ENCODE assay signal across 15 cellular contexts in genomic region chr5:10634056-10634455, GRCh38.
DNase-seq lines count a peak whose midpoint lies in the region; ATAC-seq and TF ChIP-seq lines count a peak whose summit lies in the region.
"Had no signal": no experiment of that assay in that cellular context is flagged by ENCODE, and none has a peak within 500 bp of the region (broad histone marks: within the 10 kb centered on the region; RNA-seq: fewer than 3 reads in every experiment).

No MANE protein-coding gene starts in this region.

- no peaks in the 10 kb centered on the region for H3K9me3 ChIP-seq in CD4-positive, alpha-beta memory T cell (ENCODE audit: control insufficient read depth in 1 of 2, low read length in 2 of 2)
- no peaks in the 10 kb centered on the region for H3K9me3 ChIP-seq in mucosa of descending colon
- H3K9me3 ChIP-seq: esophagus squamous epithelium, heart right ventricle, psoas muscle had no signal

- intact Hi-C loops in CD4-positive, alpha-beta memory T cell (cut with micrococcal nuclease) = loop anchor here (2.0 to 10.0 kb wide), 2 partner anchors 69 to 131 kb away; partner anchors contain the start of genes ANKRD33B and DAP
- intact Hi-C loops in activated CD8-positive, alpha-beta T cell treated with anti-CD3 and anti-CD28 coated beads for 36 hours (cut with micrococcal nuclease) = loop anchor here (10.0 kb wide), 1 partner anchor 131 kb away; the partner anchor contains the start of gene DAP
- intact Hi-C loops in mucosa of descending colon (cut with DNase I, micrococcal nuclease) = no loop called here

- H3K27me3 Mint-ChIP-seq in CD4-positive, alpha-beta memory T cell = peaks cover 0 to 4% of the 10 kb centered on the region in 2 donors
- peaks cover 6% of the 10 kb centered on the region for H3K27me3 Mint-ChIP-seq in activated CD8-positive, alpha-beta T cell treated with anti-CD3 and anti-CD28 coated beads for 36 hours

- H3K27ac ChIP-seq in CD4-positive, alpha-beta memory T cell (ENCODE audit: low read depth, low read length) = no peak overlapping the region
- H3K27ac ChIP-seq in HL-60 (replicated peaks) = peak overlapping the region; percentile 79
- H3K27ac ChIP-seq: C4-2B, esophagus squamous epithelium, psoas muscle had no signal

- TF ChIP-seq CTCF in HL-60 (IDR thresholded peaks at IDR 0.05; ENCODE audit: insufficient read depth, low read length) (no peak), mucosa of descending colon (IDR thresholded peaks at IDR 0.05) (no peak), omental fat pad (IDR thresholded peaks at IDR 0.05) (no peak)
- no peak for TF ChIP-seq CTCF in activated CD8-positive, alpha-beta T cell treated with anti-CD3 and anti-CD28 coated beads for 36 hours (IDR thresholded peaks at IDR 0.05)

- CTCF ChIA-PET in CD4-positive, alpha-beta memory T cell (lab: Charles Lee; ENCODE audit: partially characterized antibody) = interaction anchor here (1.1 to 1.5 kb wide), 2 partner anchors 51 to 350 kb away, joined by 3 to 4 read pairs; no protein-coding TSS in a partner anchor
- CTCF ChIA-PET in activated CD8-positive, alpha-beta T cell treated with anti-CD3 and anti-CD28 coated beads for 36 hours (lab: Charles Lee) = interaction anchor here (0.9 to 3.0 kb wide), 4 partner anchors 17 to 181 kb away, joined by 3 to 12 read pairs (median 4); no protein-coding TSS in a partner anchor

- H3K36me3 Mint-ChIP-seq in CD4-positive, alpha-beta memory T cell = peaks cover 0 to 4% of the 10 kb centered on the region in 2 donors
- H3K36me3 Mint-ChIP-seq in activated CD8-positive, alpha-beta T cell treated with anti-CD3 and anti-CD28 coated beads for 36 hours (ENCODE audit: low read depth) = peaks cover 25% of the 10 kb centered on the region
- H3K36me3 Mint-ChIP-seq: WTC11 had no signal

- H3K27me3 ChIP-seq in CD4-positive, alpha-beta memory T cell (ENCODE audit: insufficient read depth, low read length) = no peaks in the 10 kb centered on the region
- H3K27me3 ChIP-seq in HL-60 (ENCODE audit: insufficient read depth, poor library complexity, severe bottlenecking) = no peaks in the 10 kb centered on the region

- peaks cover 42% of the 10 kb centered on the region for H3K4me1 ChIP-seq in CD4-positive, alpha-beta memory T cell (ENCODE audit: insufficient read depth, low read length)
- peaks cover 5% of the 10 kb centered on the region for H3K4me1 ChIP-seq in mucosa of descending colon (ENCODE audit: low read depth)
- H3K4me1 ChIP-seq: psoas muscle had no signal

- H3K4me1 Mint-ChIP-seq in CD4-positive, alpha-beta memory T cell = peaks cover 22 to 81% (median 42%) of the 10 kb centered on the region in 4 donors
- peaks cover 71% of the 10 kb centered on the region for H3K4me1 Mint-ChIP-seq in activated CD8-positive, alpha-beta T cell treated with anti-CD3 and anti-CD28 coated beads for 36 hours (ENCODE audit: low read depth)

- peak overlapping the region in 7 of 8 donors; percentile 67 to 85 (median 79) for H3K4me3 Mint-ChIP-seq in CD4-positive, alpha-beta memory T cell
- H3K4me3 Mint-ChIP-seq in activated CD8-positive, alpha-beta T cell treated with anti-CD3 and anti-CD28 coated beads for 36 hours = peak overlapping the region; percentile 40
- H3K4me3 Mint-ChIP-seq: WTC11 had no signal

- H3K4me3 ChIP-seq in CD4-positive, alpha-beta memory T cell (ENCODE audit: low read length in 2 of 2) = no peak overlapping the region
- H3K4me3 ChIP-seq in HL-60 (replicated peaks; ENCODE audit: insufficient read depth, low read length) = no peak overlapping the region
- no peak overlapping the region for H3K4me3 ChIP-seq in mucosa of descending colon
- H3K4me3 ChIP-seq: esophagus squamous epithelium, heart right ventricle, psoas muscle had no signal

- H3K27ac Mint-ChIP-seq in CD4-positive, alpha-beta memory T cell = peak overlapping the region in 6 of 7 donors; percentile 84 to 94 (median 91)
- H3K27ac Mint-ChIP-seq in activated CD8-positive, alpha-beta T cell treated with anti-CD3 and anti-CD28 coated beads for 36 hours = peak overlapping the region; percentile 100
- H3K27ac Mint-ChIP-seq: WTC11 had no signal

- ATAC-seq in activated CD8-positive, alpha-beta T cell treated with anti-CD3 and anti-CD28 coated beads for 36 hours = peak; percentile 18
- ATAC-seq in mucosa of descending colon (peak; percentile 23), GM18873 (IDR thresholded peaks at IDR 0.05; ENCODE audit: low FRiP score, unreplicated experiment) (no peak), omental fat pad (ENCODE audit: low FRiP score) (no peak), GM21367 (IDR thresholded peaks at IDR 0.05; ENCODE audit: unreplicated experiment) (no peak)
- ATAC-seq: PC-3, psoas muscle, WTC11 had no signal

- peaks cover 0 to 8% (median 4%) of the 10 kb centered on the region in 8 donors for H3K9me3 Mint-ChIP-seq in CD4-positive, alpha-beta memory T cell
- H3K9me3 Mint-ChIP-seq in activated CD8-positive, alpha-beta T cell treated with anti-CD3 and anti-CD28 coated beads for 36 hours = peaks cover 10% of the 10 kb centered on the region
- H3K9me3 Mint-ChIP-seq: WTC11 had no signal

- no peak for DNase-seq in CD4-positive, alpha-beta memory T cell
- DNase-seq in HL-60 (ENCODE audit: low read depth in 1 of 2, low spot score in 1 of 2) (no peak), mucosa of descending colon (no peak), omental fat pad (ENCODE audit: low spot score) (no peak)
- no peak for DNase-seq in activated CD8-positive, alpha-beta T cell treated with anti-CD3 and anti-CD28 coated beads for 36 hours
- DNase-seq: esophagus squamous epithelium, heart right ventricle, KG1, NCI-H510A, PC-3, psoas muscle had no signal

- no peaks in the 10 kb centered on the region for H3K36me3 ChIP-seq in CD4-positive, alpha-beta memory T cell (ENCODE audit: insufficient read depth, low read length)
- H3K36me3 ChIP-seq in mucosa of descending colon (ENCODE audit: low read depth) = no peaks in the 10 kb centered on the region
- H3K36me3 ChIP-seq: esophagus squamous epithelium had no signal

- POLR2A ChIA-PET in CD4-positive, alpha-beta memory T cell (lab: Charles Lee; ENCODE audit: partially characterized antibody) = no interaction called here
- POLR2A ChIA-PET in activated CD8-positive, alpha-beta T cell treated with anti-CD3 and anti-CD28 coated beads for 36 hours (lab: Charles Lee) = interaction anchor here (0.9 to 1.3 kb wide), 4 partner anchors 33 to 281 kb away, joined by 3 read pairs; no protein-coding TSS in a partner anchor

Comparison
In these comparisons a context has a peak if more than half of its experiments do, and no peak if none do; other contexts are left out.
1. ATAC-seq: peak in activated CD8-positive, alpha-beta T cell treated with anti-CD3 and anti-CD28 coated beads for 36 hours (single experiment) and mucosa of descending colon (single experiment); none in GM18873 (single experiment), omental fat pad (single experiment) and GM21367 (single experiment).
2. intact Hi-C loops: an anchor here in CD4-positive, alpha-beta memory T cell (2.0 to 10.0 kb wide) and activated CD8-positive, alpha-beta T cell treated with anti-CD3 and anti-CD28 coated beads for 36 hours (10.0 kb wide); none called in mucosa of descending colon.